In the genomic region with DNA sequence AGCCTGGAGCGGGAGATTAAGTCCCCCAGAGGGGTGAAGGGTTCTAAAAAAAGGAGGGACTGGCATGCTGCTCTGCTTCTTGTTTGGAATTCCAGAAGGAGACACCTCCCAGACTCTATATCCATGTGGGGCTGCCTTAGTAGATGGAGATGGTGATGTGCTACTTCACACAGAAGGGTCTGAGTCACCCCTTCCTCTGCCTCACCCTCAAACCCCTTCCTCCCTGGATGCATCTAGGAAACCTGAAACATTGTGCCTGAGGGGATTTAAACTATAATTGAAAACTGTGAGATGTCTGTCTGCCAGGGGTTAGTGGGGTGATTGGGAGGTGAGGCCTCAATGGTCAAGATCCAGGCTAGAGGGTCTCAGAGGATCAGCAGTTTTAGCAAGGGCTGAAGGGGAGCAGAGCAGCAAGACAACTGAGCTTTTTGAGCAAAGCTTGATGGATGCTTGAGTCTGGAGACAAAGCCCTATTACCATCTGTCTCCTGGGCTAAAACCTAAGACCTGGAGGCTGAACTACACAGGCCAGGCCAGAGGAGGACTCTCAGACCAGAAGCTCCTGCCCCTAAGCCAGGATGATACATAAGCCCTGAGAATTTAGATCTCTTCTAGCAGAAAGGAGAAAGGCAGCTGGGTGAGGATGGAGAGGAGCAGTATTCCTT, we compare ENCODE assay signal across 12 cellular contexts.
"Had no signal": no experiment of that assay in that cellular context is flagged by ENCODE, and none has a peak within 500 bp of the region (broad histone marks: within the 10 kb centered on the region; RNA-seq: fewer than 3 reads in every experiment).

No MANE protein-coding gene starts in this region.

- H3K27ac ChIP-seq: coronary artery, gastrocnemius medialis, upper lobe of right lung had no signal

- H3K4me3 ChIP-seq: coronary artery, gastrocnemius medialis, upper lobe of right lung had no signal

- H3K9me3 ChIP-seq: gastrocnemius medialis, upper lobe of right lung had no signal

- H3K27me3 ChIP-seq: gastrocnemius medialis, upper lobe of right lung had no signal

- ATAC-seq: gastrocnemius medialis, left ventricle myocardium superior had no signal

- DNase-seq: activated B cell treated with CpG ODN at 0.5 μM for 24 hours; activated CD4-positive, alpha-beta T cell treated with anti-CD3 and anti-CD28 coated beads, Interleukin-2, amount 50 U/mL, for 1 hour; activated naive CD4-positive, alpha-beta T cell treated with anti-CD3 and anti-CD28 coated beads, Interleukin-2, amount 10 ng/mL, durations not matched to agents 7 days and 5 days; caudate nucleus; effector CD4-positive, alpha-beta T cell; gastrocnemius medialis; left ventricle myocardium superior; retina; stimulated activated CD4-positive, alpha-beta T cell treated with anti-CD3 and anti-CD28 coated beads, Interleukin-15, amount 100 ng/mL, for 24 hours; stimulated activated CD4-positive, alpha-beta T cell treated with anti-CD3 and anti-CD28 coated beads, Interleukin-4, amount 100 ng/mL, for 24 hours; upper lobe of right lung had no signal

- H3K36me3 ChIP-seq: gastrocnemius medialis, upper lobe of right lung had no signal
